ENCODE assay signal across 10 cellular contexts in the genomic region with DNA sequence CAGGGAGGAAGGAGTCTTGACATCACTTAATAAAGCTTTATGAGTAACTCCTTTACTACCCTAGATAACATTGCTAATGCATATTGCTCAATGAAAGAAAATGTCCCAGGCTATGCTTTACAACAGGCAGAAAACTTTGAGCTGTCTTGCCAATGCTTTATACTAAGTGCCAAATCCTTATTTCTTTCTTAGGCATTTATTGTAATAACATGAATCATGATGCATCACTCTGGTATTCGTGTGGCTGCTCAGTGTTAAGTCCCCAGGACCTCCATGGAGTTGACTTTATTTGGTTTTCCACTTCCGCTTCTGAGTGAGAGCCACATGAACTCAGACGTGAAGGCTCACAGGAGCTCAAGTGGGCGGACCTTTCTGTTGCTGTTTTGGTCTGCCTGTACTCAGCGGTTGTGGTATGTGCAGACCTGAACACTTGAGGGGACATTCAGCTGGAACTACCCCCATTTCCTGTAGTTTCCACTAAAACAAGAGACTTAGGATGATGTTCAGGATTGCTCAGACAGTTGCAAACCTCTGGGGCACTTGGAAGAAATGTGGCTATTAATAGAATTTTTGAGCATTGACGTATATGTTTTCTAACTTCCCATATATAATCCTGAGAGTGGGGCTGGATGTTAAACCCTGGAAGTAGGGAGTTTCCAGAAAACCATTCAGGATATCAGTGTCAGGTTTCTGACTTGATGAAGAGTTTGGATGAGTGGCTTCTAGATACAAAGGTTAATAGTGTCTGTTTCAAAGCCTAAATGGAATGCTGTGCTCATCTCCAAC.
DNase-seq lines count a peak whose midpoint lies in the region; ATAC-seq and TF ChIP-seq lines count a peak whose summit lies in the region.
"Had no signal": no experiment of that assay in that cellular context is flagged by ENCODE, and none has a peak within 500 bp of the region (broad histone marks: within the 10 kb centered on the region; RNA-seq: fewer than 3 reads in every experiment).

No MANE protein-coding gene starts in this region.

- H3K4me1 ChIP-seq in upper lobe of right lung, result peaks cover 3% of the 10 kb centered on the region

- H3K9me3 ChIP-seq in upper lobe of right lung, result peaks cover 25% of the 10 kb centered on the region

- peak; percentile 100 for DNase-seq in HFFc6
- peak; percentile 100 for DNase-seq in astrocyte of the cerebellum (ENCODE audit: low read depth)
- DNase-seq in iPS-NIHi11 (ENCODE audit: low spot score), result peak; percentile 58
- no peak for DNase-seq in upper lobe of right lung
- no peak for DNase-seq in NCI-H748 treated with DMSO at 0.1 percent for 48 hours (lab: John Stamatoyannopoulos, UW)
- DNase-seq in nucleus accumbens (lab: John Stamatoyannopoulos, UW), result no peak
- DNase-seq in NCI-H128 (lab: John Stamatoyannopoulos, UW; ENCODE audit: unreplicated experiment), result no peak
- DNase-seq in GF-D8 (lab: John Stamatoyannopoulos, UW), result no peak
- DNase-seq: activated CD8-positive, alpha-beta memory T cell treated with anti-CD3 and anti-CD28 coated beads, Interleukin-2, amount 10 ng/mL, durations not matched to agents 7 days and 5 days; NCI-H1694 treated with DMSO at 0.1 percent for 48 hours had no signal

- TF ChIP-seq CTCF in HFFc6 (IDR thresholded peaks at IDR 0.05), result no peak; the same call in 1 of the 2 replicates
- TF ChIP-seq CTCF in astrocyte of the cerebellum (IDR thresholded peaks at IDR 0.05; ENCODE audit: low read depth, low read length, missing control alignments), result no peak
- TF ChIP-seq CTCF in upper lobe of right lung (IDR thresholded peaks at IDR 0.05), result no peak

- H3K27me3 ChIP-seq in upper lobe of right lung, result no peaks in the 10 kb centered on the region

- H3K27me3 Mint-ChIP-seq in HFFc6 (ENCODE audit: insufficient read depth), result no peaks in the 10 kb centered on the region
- H3K27me3 Mint-ChIP-seq: activated CD8-positive, alpha-beta memory T cell treated with anti-CD3 and anti-CD28 coated beads, Interleukin-2, amount 10 ng/mL, durations not matched to agents 7 days and 5 days had no signal

- peak overlapping the region; percentile 96 for H3K27ac Mint-ChIP-seq in HFFc6
- H3K27ac Mint-ChIP-seq: activated CD8-positive, alpha-beta memory T cell treated with anti-CD3 and anti-CD28 coated beads, Interleukin-2, amount 10 ng/mL, durations not matched to agents 7 days and 5 days had no signal

- H3K4me3 Mint-ChIP-seq in HFFc6, result peak overlapping the region; percentile 62
- H3K4me3 Mint-ChIP-seq: activated CD8-positive, alpha-beta memory T cell treated with anti-CD3 and anti-CD28 coated beads, Interleukin-2, amount 10 ng/mL, durations not matched to agents 7 days and 5 days had no signal

- peaks cover 68% of the 10 kb centered on the region for H3K4me1 Mint-ChIP-seq in HFFc6 (ENCODE audit: low read depth)
- H3K4me1 Mint-ChIP-seq: activated CD8-positive, alpha-beta memory T cell treated with anti-CD3 and anti-CD28 coated beads, Interleukin-2, amount 10 ng/mL, durations not matched to agents 7 days and 5 days had no signal

- no peak overlapping the region for H3K4me3 ChIP-seq in astrocyte of the cerebellum (ENCODE audit: low read depth, low read length)
- H3K4me3 ChIP-seq in upper lobe of right lung, result no peak overlapping the region

- in situ Hi-C loops in astrocyte of the cerebellum (cut with HindIII; ENCODE audit: low sequenced_read_pairs), result no loop called here

- peaks cover 46% of the 10 kb centered on the region for H3K36me3 Mint-ChIP-seq in HFFc6 (ENCODE audit: low read depth)
- H3K36me3 Mint-ChIP-seq: activated CD8-positive, alpha-beta memory T cell treated with anti-CD3 and anti-CD28 coated beads, Interleukin-2, amount 10 ng/mL, durations not matched to agents 7 days and 5 days had no signal

- H3K9me3 Mint-ChIP-seq in HFFc6, result peaks cover 44% of the 10 kb centered on the region

- intact Hi-C loops in upper lobe of right lung (cut with DNase I), result no loop called here

- peak; percentile 67 for ATAC-seq in upper lobe of right lung
- ATAC-seq: activated CD8-positive, alpha-beta memory T cell treated with anti-CD3 and anti-CD28 coated beads, Interleukin-2, amount 10 ng/mL, durations not matched to agents 7 days and 5 days had no signal

- no peaks in the 10 kb centered on the region for H3K36me3 ChIP-seq in upper lobe of right lung

- H3K27ac ChIP-seq in upper lobe of right lung, result no peak overlapping the region

Comparison
In these comparisons a context has a peak if more than half of its experiments do, and no peak if none do; other contexts are left out.
1. DNase-seq: peak in HFFc6 (single experiment), astrocyte of the cerebellum (single experiment) and iPS-NIHi11 (single experiment); none in upper lobe of right lung (single experiment), NCI-H748 treated with DMSO at 0.1 percent for 48 hours (single experiment), nucleus accumbens (0 of 56), NCI-H128 (single experiment) and GF-D8 (single experiment).